ENCODE assay signal across 19 cellular contexts in genomic region chr1:21700094-21700493, GRCh38.
"Had no signal": no experiment of that assay in that cellular context is flagged by ENCODE, and none has a peak within 500 bp of the region (broad histone marks: within the 10 kb centered on the region; RNA-seq: fewer than 3 reads in every experiment).

No MANE protein-coding gene starts in this region.

- H3K4me3 Mint-ChIP-seq: activated naive CD8-positive, alpha-beta T cell treated with anti-CD3 and anti-CD28 coated beads, Interleukin-2, amount 50 U/mL, for 24 hours; memory B cell; naive B cell; neural progenitor cell had no signal

- H3K9me3 Mint-ChIP-seq: activated naive CD8-positive, alpha-beta T cell treated with anti-CD3 and anti-CD28 coated beads, Interleukin-2, amount 50 U/mL, for 24 hours; memory B cell; naive B cell; neural progenitor cell had no signal

- H3K27me3 Mint-ChIP-seq: activated naive CD8-positive, alpha-beta T cell treated with anti-CD3 and anti-CD28 coated beads, Interleukin-2, amount 50 U/mL, for 24 hours; memory B cell; naive B cell had no signal

- H3K27ac Mint-ChIP-seq: activated naive CD8-positive, alpha-beta T cell treated with anti-CD3 and anti-CD28 coated beads, Interleukin-2, amount 50 U/mL, for 24 hours; memory B cell; neural progenitor cell had no signal

- ATAC-seq: activated naive CD8-positive, alpha-beta T cell treated with anti-CD3 and anti-CD28 coated beads, Interleukin-2, amount 50 U/mL, for 24 hours; foreskin keratinocyte; right cardiac atrium; stimulated activated naive CD8-positive, alpha-beta T cell treated with anti-CD3 and anti-CD28 coated beads, Interleukin-15, Interleukin-2, amounts not matched to agents 100 U/mL and 50 U/mL, for 24 hours had no signal

- H3K27me3 ChIP-seq: brain microvascular endothelial cell, colonic mucosa, foreskin keratinocyte, hepatocyte, neural progenitor cell, tibial artery had no signal

- H3K4me3 ChIP-seq: colonic mucosa, hepatocyte, neural progenitor cell, prostate gland, skin epidermis, tibial artery had no signal

- H3K27ac ChIP-seq: brain microvascular endothelial cell, colonic mucosa, foreskin keratinocyte, hepatocyte, neural progenitor cell, prostate gland, skin epidermis, tibial artery, WERI-Rb-1 had no signal

- H3K36me3 ChIP-seq: colonic mucosa, neural progenitor cell had no signal

- H3K4me1 ChIP-seq: colonic mucosa, foreskin keratinocyte, prostate gland, tibial artery had no signal

- H3K4me1 Mint-ChIP-seq: naive B cell, neural progenitor cell had no signal

- DNase-seq: activated CD4-positive, alpha-beta T cell treated with anti-CD3 and anti-CD28 coated beads for 1 hour; activated effector memory CD4-positive, alpha-beta T cell treated with Interleukin-2 at 50 U/mL for 16 hours; activated naive CD8-positive, alpha-beta T cell treated with anti-CD3 and anti-CD28 coated beads, Interleukin-2, amount 50 U/mL, for 24 hours; aorta; brain microvascular endothelial cell; central memory CD4-positive, alpha-beta T cell; colonic mucosa; foreskin keratinocyte; naive B cell; right cardiac atrium; stimulated activated naive CD8-positive, alpha-beta T cell treated with anti-CD3 and anti-CD28 coated beads, Interleukin-15, Interleukin-2, amounts not matched to agents 100 U/mL and 50 U/mL, for 24 hours; substantia nigra; tibial artery; WERI-Rb-1 had no signal

- H3K9me3 ChIP-seq: colonic mucosa, prostate gland, tibial artery had no signal
